7 cellular contexts compared by ENCODE assay signal in genomic region chr12:54279227-54279631, GRCh38. TPM values are rescaled to one million over a fixed set of nuclear protein-coding genes. Genes with fewer than 3 reads are reported as not detected.
DNase-seq lines count a peak whose midpoint lies in the region; ATAC-seq, FAIRE-seq and TF ChIP-seq lines count a peak whose summit lies in the region.

No MANE protein-coding gene starts in this region.

- TF ChIP-seq EP300 in K562 (IDR thresholded peaks at IDR 0.05; ENCODE audit: low read length) (no peak), upper lobe of left lung (IDR thresholded peaks at IDR 0.05) (no peak)

- POLR2A ChIA-PET in K562 (lab: Yijun Ruan, JAX), result interaction anchor here (0.6 to 3.8 kb wide), 20 partner anchors 10 to 577 kb away, joined by 3 to 155 read pairs (median 6); partner anchors contain the start of genes COPZ1 and HOXC9

- H3K27me3 ChIP-seq in K562 (ENCODE audit: control insufficient read depth in 2 of 2, insufficient read depth in 2 of 2, low read length in 2 of 2) (no peaks in the 10 kb centered on the region), upper lobe of left lung (no peaks in the 10 kb centered on the region)

- peaks cover 8 to 14% of the 10 kb centered on the region in 2 experiments; a peak in 3 of 5 replicates for H3K4me1 ChIP-seq in K562 (replicated peaks in 1 of 2; ENCODE audit: control insufficient read depth in 2 of 2, insufficient read depth in 2 of 2, low read length in 2 of 2)
- H3K4me1 ChIP-seq in upper lobe of left lung, result peaks cover 48 to 51% (median 50%) of the 10 kb centered on the region in 4 donors

- intact Hi-C loops in K562 (cut with micrococcal nuclease), result no loop called here
- intact Hi-C loops in lower leg skin (cut with DNase I; ENCODE audit: low total_unique reads), result no loop called here

- H3K27ac ChIP-seq in K562 (ENCODE audit: extremely low read depth, low read depth, low read length) (peak overlapping the region; percentile 99), upper lobe of left lung (peak overlapping the region; percentile 92 to 95 (median 94))

- no peak; a peak in 1 of 4 replicates for TF ChIP-seq RAD21 in K562 (CRISPR knock-in tag; conservative IDR thresholded peaks at IDR 0.05 in 1 of 2, IDR thresholded peaks at IDR 0.05 in 1 of 2)

- H3K9me1 ChIP-seq in K562 (ENCODE audit: control insufficient read depth, insufficient read depth, low read length), result no peaks in the 10 kb centered on the region

- in situ Hi-C loops in K562 (cut with MboI), result no loop called here
- in situ Hi-C loops in G401 (cut with HindIII; ENCODE audit: low sequenced_read_pairs), result no loop called here

- CTCF ChIA-PET in K562 (lab: Yijun Ruan, JAX; ENCODE audit: low intra/inter-chr PET ratio), result no interaction called here

- BruUV-seq in K562 (replicated peaks; lab: Mats Ljungman, UMichigan), result TSS peak; percentile 66

- H2AFZ ChIP-seq in K562 (ENCODE audit: low read depth, low read length), result peak overlapping the region; percentile 96; the same call in 1 of the 2 replicates

- H4K20me1 ChIP-seq in K562 (replicated peaks; ENCODE audit: control insufficient read depth, insufficient read depth, low read length), result peaks cover 35% of the 10 kb centered on the region

- TF ChIP-seq POLR2A in K562 (conservative IDR thresholded peaks at IDR 0.05), result no peak
- TF ChIP-seq POLR2A in lower leg skin (IDR thresholded peaks at IDR 0.05), result no peak
- TF ChIP-seq POLR2A in upper lobe of left lung (IDR thresholded peaks at IDR 0.05), result peak in 2 of 4 donors; percentile 14 to 76

- H3K4me2 ChIP-seq in K562 (ENCODE audit: insufficient read depth, low read length), result peak overlapping the region; percentile 100

- WGBS in K562 (ENCODE audit: insufficient coverage, low coverage, missing lambda C conversion rate), result 0% methylated on average over 13 of the region's 19 CpGs
- WGBS in lower leg skin, 2 donors, result 1% methylated on average over 17 to 19 of the region's 19 CpGs
- WGBS in upper lobe of left lung, 2 donors, result 0 to 2% methylated on average over 19 of the region's 19 CpGs

- H3K9me3 ChIP-seq in K562 (replicated peaks; ENCODE audit: control insufficient read depth, insufficient read depth, low read depth, low read length), result no peaks in the 10 kb centered on the region
- no peaks in the 10 kb centered on the region for H3K9me3 ChIP-seq in upper lobe of left lung

- ATAC-seq in HG03095 (IDR thresholded peaks at IDR 0.05; ENCODE audit: unreplicated experiment) (peak; percentile 0), K562 (no peak), upper lobe of left lung (ENCODE audit: low FRiP score in 2 of 2) (no peak), GM21529 (IDR thresholded peaks at IDR 0.05; ENCODE audit: unreplicated experiment) (no peak), HG03045 (IDR thresholded peaks at IDR 0.05; ENCODE audit: unreplicated experiment) (no peak)

- no peak for FAIRE-seq in K562 (lab: Jason Lieb, UNC)

- H3K4me3 ChIP-seq in K562, result peak overlapping the region; percentile 71
- peak overlapping the region; percentile 32 for H3K4me3 ChIP-seq in lower leg skin (ENCODE audit: low read depth, poor library complexity, severe bottlenecking)
- peak overlapping the region; percentile 42 to 82 (median 72) for H3K4me3 ChIP-seq in upper lobe of left lung

- no peak for TF ChIP-seq CTCF in K562 (IDR thresholded peaks at IDR 0.05 in 2 of 3, conservative IDR thresholded peaks at IDR 0.05 in 1 of 3; ENCODE audit: insufficient read depth in 2 of 3, low read depth in 1 of 3, low read length in 3 of 3)
- no peak for TF ChIP-seq CTCF in lower leg skin (IDR thresholded peaks at IDR 0.05)
- TF ChIP-seq CTCF in upper lobe of left lung (IDR thresholded peaks at IDR 0.05), result no peak

- peaks cover 94% of the 10 kb centered on the region for H3K79me2 ChIP-seq in K562 (ENCODE audit: control insufficient read depth, insufficient read depth, low read length)

- no peak for DNase-seq in K562 (ENCODE audit: extremely low read depth in 1 of 4, low spot score in 3 of 4)
- no peak for DNase-seq in lower leg skin (ENCODE audit: low spot score in 2 of 2)
- no peak for DNase-seq in upper lobe of left lung
- no peak for DNase-seq in G401 (ENCODE audit: low spot score)

- peak overlapping the region; percentile 92 to 100 for H3K9ac ChIP-seq in K562 (ENCODE audit: insufficient read depth in 1 of 2, low read depth in 2 of 2, low read length in 2 of 2)

- H3K36me3 ChIP-seq in K562 (ENCODE audit: control insufficient read depth, insufficient read depth, low read length) (peaks cover 67% of the 10 kb centered on the region), upper lobe of left lung (peaks cover 22 to 32% (median 22%) of the 10 kb centered on the region in 4 donors)

RNA-seq across cellular contexts. Expression of gene CBX5, which starts 0.7 kb away (rescaled TPM):
- total RNA-seq in K562 (2011; cell fraction: chromatin; rRNA removed; ENCODE audit: low replicate concordance), result 33.7 and 89.9 TPM in 2 replicates
- 22.3 and 27.9 TPM in 2 replicates for total RNA-seq in K562 (2011; cell fraction: nucleolus; rRNA removed)
- total RNA-seq in K562 (2011; cell fraction: nucleoplasm; rRNA removed), result 59.4 and 101 TPM in 2 replicates
- total RNA-seq in K562 (2014; rRNA removed) (41.8 and 50.5 TPM in 2 replicates), K562 (2014; rRNA removed; fragmentation: Illumina TruSeq; extraction: Trizol) (80.2 and 106 TPM in 2 replicates), K562 (2015; rRNA removed; fragmentation: Illumina TruSeq; extraction: Trizol) (55.3 and 60.8 TPM in 2 replicates), K562 (2021) (72.6 and 82.3 TPM in 2 replicates), lower leg skin (10 to 100 TPM; 13.2 to 26.4 (median 20.4) TPM), upper lobe of left lung (10 to 100 TPM; 15.5 to 48.2 (median 36.1) TPM)
- polyA plus RNA-seq in K562 (2011; rRNA removed) (81.2 and 102 TPM in 2 replicates), K562 (2014; fragmentation: Illumina TruSeq; extraction: Trizol) (51.2 and 59.2 TPM in 2 replicates), K562 (2014; fragmentation: Nextera tagmentation; extraction: Ambion mirVana) (10 to 100 TPM; 49.8 to 53.2 TPM), K562 (2014; rRNA removed) (32.6 and 39.3 TPM in 2 replicates)
- 28.5 and 57.8 TPM in 2 replicates for polyA plus RNA-seq in K562 (2011; cell fraction: cytosol; rRNA removed)
- polyA plus RNA-seq in K562 (2011; cell fraction: nucleus; rRNA removed), result 25.8 and 37.9 TPM in 2 replicates
- 28.8 and 37.9 TPM in 2 replicates for polyA plus RNA-seq in K562 (2012)
- polyA minus RNA-seq in K562 (2011; rRNA and poly(A)+ RNA removed), result 208 and 238 TPM in 2 replicates
- 65.3 and 84.1 TPM in 2 replicates for polyA minus RNA-seq in K562 (2011; cell fraction: cytosol; rRNA and poly(A)+ RNA removed)
- 16.3 and 30.9 TPM in 2 replicates for polyA minus RNA-seq in K562 (2011; cell fraction: nucleus; rRNA and poly(A)+ RNA removed)
- 59.0 and 67.6 TPM in 2 replicates for total RNA-seq in G401 (2014; rRNA removed; shearing (Covaris generic))

RNA-seq across cellular contexts. Expression of gene HNRNPA1, which starts 1.3 kb away (rescaled TPM):
- 585 and 1,170 TPM in 2 replicates for total RNA-seq in K562 (2011; cell fraction: chromatin; rRNA removed; ENCODE audit: low replicate concordance)
- 342 and 393 TPM in 2 replicates for total RNA-seq in K562 (2011; cell fraction: nucleolus; rRNA removed)
- 680 and 890 TPM in 2 replicates for total RNA-seq in K562 (2011; cell fraction: nucleoplasm; rRNA removed)
- total RNA-seq in K562 (2014; rRNA removed) (1,166 and 1,242 TPM in 2 replicates), K562 (2014; rRNA removed; fragmentation: Illumina TruSeq; extraction: Trizol) (1,479 and 1,871 TPM in 2 replicates), K562 (2015; rRNA removed; fragmentation: Illumina TruSeq; extraction: Trizol) (1,215 and 1,277 TPM in 2 replicates), K562 (2021) (1,768 and 1,994 TPM in 2 replicates), lower leg skin (100 to 1,000 TPM; 246 to 840 (median 399) TPM), upper lobe of left lung (100 to 1,000 TPM; 255 to 870 (median 475) TPM)
- polyA plus RNA-seq in K562 (2011; rRNA removed) (1,105 and 1,247 TPM in 2 replicates), K562 (2014; fragmentation: Illumina TruSeq; extraction: Trizol) (2,677 and 2,919 TPM in 2 replicates), K562 (2014; fragmentation: Nextera tagmentation; extraction: Ambion mirVana) (1,000 to 10,000 TPM; 1,815 to 2,152 TPM), K562 (2014; rRNA removed) (2,590 and 2,703 TPM in 2 replicates)
- 544 and 1,005 TPM in 2 replicates for polyA plus RNA-seq in K562 (2011; cell fraction: cytosol; rRNA removed)
- polyA plus RNA-seq in K562 (2011; cell fraction: nucleus; rRNA removed), result 747 and 1,095 TPM in 2 replicates
- polyA plus RNA-seq in K562 (2012), result 2,696 and 3,059 TPM in 2 replicates
- 2,157 and 2,253 TPM in 2 replicates for polyA minus RNA-seq in K562 (2011; rRNA and poly(A)+ RNA removed)
- 731 and 750 TPM in 2 replicates for polyA minus RNA-seq in K562 (2011; cell fraction: cytosol; rRNA and poly(A)+ RNA removed)
- polyA minus RNA-seq in K562 (2011; cell fraction: nucleus; rRNA and poly(A)+ RNA removed), result 346 and 811 TPM in 2 replicates
- total RNA-seq in G401 (2014; rRNA removed; shearing (Covaris generic)), result 312 and 417 TPM in 2 replicates

RNA-seq across cellular contexts. Expression of gene NFE2, which starts 21.6 kb away (rescaled TPM):
- 108 and 191 TPM in 2 replicates for total RNA-seq in K562 (2011; cell fraction: chromatin; rRNA removed; ENCODE audit: low replicate concordance)
- 118 and 137 TPM in 2 replicates for total RNA-seq in K562 (2011; cell fraction: nucleolus; rRNA removed)
- 98.5 and 115 TPM in 2 replicates for total RNA-seq in K562 (2011; cell fraction: nucleoplasm; rRNA removed)
- 221 and 269 TPM in 2 replicates for total RNA-seq in K562 (2014; rRNA removed)
- 134 and 157 TPM in 2 replicates for total RNA-seq in K562 (2014; rRNA removed; fragmentation: Illumina TruSeq; extraction: Trizol)
- 177 and 178 TPM in 2 replicates for total RNA-seq in K562 (2015; rRNA removed; fragmentation: Illumina TruSeq; extraction: Trizol)
- 244 and 252 TPM in 2 replicates for total RNA-seq in K562 (2021)
- 208 TPM in 2 replicates for polyA plus RNA-seq in K562 (2011; rRNA removed)
- 231 and 451 TPM in 2 replicates for polyA plus RNA-seq in K562 (2011; cell fraction: cytosol; rRNA removed)
- 232 and 428 TPM in 2 replicates for polyA plus RNA-seq in K562 (2011; cell fraction: nucleus; rRNA removed)
- polyA plus RNA-seq in K562 (2012), result 162 and 214 TPM in 2 replicates
- polyA plus RNA-seq in K562 (2014; fragmentation: Illumina TruSeq; extraction: Trizol), result 246 and 282 TPM in 2 replicates
- polyA plus RNA-seq in K562 (2014; fragmentation: Nextera tagmentation; extraction: Ambion mirVana), result 10 to 100 TPM; 12.3 to 44.5 TPM
- polyA plus RNA-seq in K562 (2014; rRNA removed), result 225 and 229 TPM in 2 replicates
- 71.3 and 109 TPM in 2 replicates for polyA minus RNA-seq in K562 (2011; rRNA and poly(A)+ RNA removed)
- 78.1 and 100 TPM in 2 replicates for polyA minus RNA-seq in K562 (2011; cell fraction: cytosol; rRNA and poly(A)+ RNA removed)
- 67.6 and 73.9 TPM in 2 replicates for polyA minus RNA-seq in K562 (2011; cell fraction: nucleus; rRNA and poly(A)+ RNA removed)
- 10 to 100 TPM in 2 of 4 donors, 1 to 10 TPM in 2; 2.5 to 18.6 (median 8.1) TPM for total RNA-seq in lower leg skin
- total RNA-seq in upper lobe of left lung, result 10 to 100 TPM in 2 of 6 donors, 1 to 10 TPM in 4; 2.7 to 16.8 (median 9.3) TPM
- total RNA-seq in G401 (2014; rRNA removed; shearing (Covaris generic)), result 13.7 and 18.5 TPM in 2 replicates

RNA-seq across cellular contexts. Expression of gene COPZ1, which starts 45.7 kb away (rescaled TPM):
- total RNA-seq in K562 (2011; cell fraction: chromatin; rRNA removed; ENCODE audit: low replicate concordance), result 92.5 and 126 TPM in 2 replicates
- 75.9 and 83.9 TPM in 2 replicates for total RNA-seq in K562 (2011; cell fraction: nucleolus; rRNA removed)
- total RNA-seq in K562 (2011; cell fraction: nucleoplasm; rRNA removed), result 128 and 170 TPM in 2 replicates
- total RNA-seq in K562 (2014; rRNA removed) (137 and 157 TPM in 2 replicates), K562 (2014; rRNA removed; fragmentation: Illumina TruSeq; extraction: Trizol) (233 and 284 TPM in 2 replicates), K562 (2015; rRNA removed; fragmentation: Illumina TruSeq; extraction: Trizol) (142 and 156 TPM in 2 replicates), K562 (2021) (187 and 192 TPM in 2 replicates), lower leg skin (10 to 100 TPM; 55.6 to 86.5 (median 69.4) TPM), upper lobe of left lung (100 to 1,000 TPM in 3 of 6 donors, 10 to 100 TPM in 3; 55.5 to 132 (median 96.7) TPM)
- polyA plus RNA-seq in K562 (2011; rRNA removed) (473 and 482 TPM in 2 replicates), K562 (2014; fragmentation: Illumina TruSeq; extraction: Trizol) (277 and 293 TPM in 2 replicates), K562 (2014; fragmentation: Nextera tagmentation; extraction: Ambion mirVana) (100 to 1,000 TPM; 437 to 487 TPM), K562 (2014; rRNA removed) (177 and 232 TPM in 2 replicates)
- polyA plus RNA-seq in K562 (2011; cell fraction: cytosol; rRNA removed), result 231 and 446 TPM in 2 replicates
- polyA plus RNA-seq in K562 (2011; cell fraction: nucleus; rRNA removed), result 125 and 220 TPM in 2 replicates
- polyA plus RNA-seq in K562 (2012), result 265 and 413 TPM in 2 replicates
- 329 and 369 TPM in 2 replicates for polyA minus RNA-seq in K562 (2011; rRNA and poly(A)+ RNA removed)
- polyA minus RNA-seq in K562 (2011; cell fraction: cytosol; rRNA and poly(A)+ RNA removed), result 167 and 216 TPM in 2 replicates
- polyA minus RNA-seq in K562 (2011; cell fraction: nucleus; rRNA and poly(A)+ RNA removed), result 21.7 and 60.2 TPM in 2 replicates
- total RNA-seq in G401 (2014; rRNA removed; shearing (Covaris generic)), result 219 and 225 TPM in 2 replicates
